8 cellular contexts compared by ENCODE assay signal in the genomic region with DNA sequence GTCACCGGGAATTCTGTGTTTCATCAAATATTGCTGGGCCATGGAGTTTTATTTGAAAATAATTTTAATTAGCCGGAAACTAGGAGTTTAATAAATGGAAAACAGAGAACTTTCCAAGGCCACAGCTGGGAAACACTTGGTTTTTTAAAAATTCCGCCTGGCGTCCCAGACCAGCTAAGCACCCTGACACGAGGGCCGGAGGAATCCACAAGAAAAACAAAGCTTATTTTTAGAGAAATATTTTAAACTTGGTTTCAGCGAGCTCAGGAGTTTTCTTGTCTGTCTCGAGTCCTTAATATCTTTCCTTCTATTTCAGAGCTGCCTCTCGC. TPM values are rescaled to one million over a fixed set of nuclear protein-coding genes. Genes with fewer than 3 reads are reported as not detected.
DNase-seq lines count a peak whose midpoint lies in the region; ATAC-seq and TF ChIP-seq lines count a peak whose summit lies in the region.

No MANE protein-coding gene starts in this region.

- DNase-seq in EH (ENCODE audit: low read depth) (peak; percentile 76), T-helper 17 cell (no peak), fibroblast of the aortic adventitia (ENCODE audit: low read depth) (peak; percentile 53), putamen (ENCODE audit: low spot score) (peak; percentile 22), NCI-H510A treated with DMSO at 0.1 percent for 48 hours (lab: John Stamatoyannopoulos, UW) (no peak), occipital lobe (lab: John Stamatoyannopoulos, UW) (no peak), DMS153 treated with DMSO at 0.1 percent for 48 hours (lab: John Stamatoyannopoulos, UW; ENCODE audit: unreplicated experiment) (no peak)

- H3K4me1 Mint-ChIP-seq in T-helper 17 cell, result peaks cover 44% of the 10 kb centered on the region

- peak; percentile 26 for TF ChIP-seq CTCF in fibroblast of the aortic adventitia (IDR thresholded peaks at IDR 0.05; ENCODE audit: insufficient read depth, low read length)

- no peak overlapping the region for H3K4me3 ChIP-seq in fibroblast of the aortic adventitia (ENCODE audit: low read depth, low read length)

- ATAC-seq in T-helper 17 cell (no peak), HG02610 (IDR thresholded peaks at IDR 0.05; ENCODE audit: unreplicated experiment) (no peak)

- peak overlapping the region; percentile 93 for H3K27ac Mint-ChIP-seq in T-helper 17 cell

- no peaks in the 10 kb centered on the region for H3K27me3 Mint-ChIP-seq in T-helper 17 cell

- H3K4me3 Mint-ChIP-seq in T-helper 17 cell, result peak overlapping the region; percentile 96

- H3K9me3 ChIP-seq in T-helper 17 cell (ENCODE audit: control insufficient read depth, low read length, poor library complexity, severe bottlenecking), result no peaks in the 10 kb centered on the region

- peaks cover 2% of the 10 kb centered on the region for H3K36me3 Mint-ChIP-seq in T-helper 17 cell (ENCODE audit: low read depth)

RNA-seq across cellular contexts. Expression of a gene that starts 8.2 kb away (rescaled TPM):
- total RNA-seq in T-helper 17 cell (100 to 1,000 TPM; 501 to 627 TPM), fibroblast of the aortic adventitia (ENCODE audit: low replicate concordance) (34.3 and 50.4 TPM in 2 replicates), occipital lobe (2.5 TPM)

Comparison
In these comparisons a context has a peak if more than half of its experiments do, and no peak if none do; other contexts are left out.
1. DNase-seq: peak in EH (single experiment), fibroblast of the aortic adventitia (single experiment) and putamen (single experiment); none in T-helper 17 cell (0 of 3), NCI-H510A treated with DMSO at 0.1 percent for 48 hours (single experiment), occipital lobe (single experiment) and DMS153 treated with DMSO at 0.1 percent for 48 hours (single experiment).